ENCODE assay signal across 6 cellular contexts in genomic region chr6:26507658-26508057, GRCh38. TPM values are rescaled to one million over a fixed set of nuclear protein-coding genes. Genes with fewer than 3 reads are reported as not detected.
"Had no signal": no experiment of that assay in that cellular context is flagged by ENCODE, and none has a peak within 500 bp of the region (broad histone marks: within the 10 kb centered on the region; RNA-seq: fewer than 3 reads in every experiment).

No MANE protein-coding gene starts in this region.

- ATAC-seq: GM23338, HepG2 had no signal

- DNase-seq: H9, HCEC 1CT, KBM-7 had no signal

RNA-seq across cellular contexts. Expression of gene BTN1A1, which starts 7.6 kb away (rescaled TPM):
- total RNA-seq: HepG2, HT1080 had no signal
